16 cellular contexts compared by ENCODE assay signal in genomic region chr5:119387900-119388618, GRCh38. TPM values are rescaled to one million over a fixed set of nuclear protein-coding genes. Genes with fewer than 3 reads are reported as not detected.
DNase-seq lines count a peak whose midpoint lies in the region; ATAC-seq and TF ChIP-seq lines count a peak whose summit lies in the region.
"Had no signal": no experiment of that assay in that cellular context is flagged by ENCODE, and none has a peak within 500 bp of the region (broad histone marks: within the 10 kb centered on the region; RNA-seq: fewer than 3 reads in every experiment).

No MANE protein-coding gene starts in this region.

- TF ChIP-seq CTCF in esophagus squamous epithelium (IDR thresholded peaks at IDR 0.05) (no peak), psoas muscle (IDR thresholded peaks at IDR 0.05) (no peak), endodermal cell (conservative IDR thresholded peaks at IDR 0.05) (no peak)

- CTCF ChIA-PET in activated CD8-positive, alpha-beta memory T cell treated with anti-CD3 and anti-CD28 coated beads, Interleukin-2, amount 10 ng/mL, durations not matched to agents 7 days and 5 days (lab: Charles Lee) = no interaction called here

- no peak overlapping the region for H3K9ac ChIP-seq in endodermal cell (ENCODE audit: extremely low read depth, low read length, poor library complexity, severe bottlenecking)

- H3K4me1 Mint-ChIP-seq in activated CD8-positive, alpha-beta memory T cell treated with anti-CD3 and anti-CD28 coated beads, Interleukin-2, amount 10 ng/mL, durations not matched to agents 7 days and 5 days = peaks cover 73% of the 10 kb centered on the region
- peaks cover 60% of the 10 kb centered on the region for H3K4me1 Mint-ChIP-seq in T-helper 17 cell
- peaks cover 96% of the 10 kb centered on the region for H3K4me1 Mint-ChIP-seq in stimulated activated memory B cell treated with anti-CD40 and anti-IgM and Interleukin-4, amounts not matched to agents 10 μg/mL and 1 μg/mL and 100 μg/mL, for 72 hours
- H3K4me1 Mint-ChIP-seq in endodermal cell = peaks cover 24% of the 10 kb centered on the region

- H3K9me3 ChIP-seq in T-helper 17 cell (ENCODE audit: control insufficient read depth, low read length, poor library complexity, severe bottlenecking) (no peaks in the 10 kb centered on the region), esophagus squamous epithelium (no peaks in the 10 kb centered on the region), psoas muscle (no peaks in the 10 kb centered on the region), endodermal cell (ENCODE audit: control insufficient read depth, low read length) (no peaks in the 10 kb centered on the region)
- H3K9me3 ChIP-seq: heart left ventricle had no signal

- H3K27ac ChIP-seq in esophagus squamous epithelium = peak overlapping the region; percentile 4 to 77 (median 60)
- H3K27ac ChIP-seq in psoas muscle = no peak overlapping the region
- no peak overlapping the region for H3K27ac ChIP-seq in endodermal cell (ENCODE audit: low read depth, low read length)

- H3K9me3 Mint-ChIP-seq in activated CD8-positive, alpha-beta memory T cell treated with anti-CD3 and anti-CD28 coated beads, Interleukin-2, amount 10 ng/mL, durations not matched to agents 7 days and 5 days (ENCODE audit: low read depth) = no peaks in the 10 kb centered on the region
- H3K9me3 Mint-ChIP-seq in stimulated activated memory B cell treated with anti-CD40 and anti-IgM and Interleukin-4, amounts not matched to agents 10 μg/mL and 1 μg/mL and 100 μg/mL, for 72 hours = no peaks in the 10 kb centered on the region
- no peaks in the 10 kb centered on the region for H3K9me3 Mint-ChIP-seq in endodermal cell
- H3K9me3 Mint-ChIP-seq: brain had no signal

- peaks cover 0 to 6% (median under 1%) of the 10 kb centered on the region in 3 donors for H3K36me3 ChIP-seq in esophagus squamous epithelium
- no peaks in the 10 kb centered on the region for H3K36me3 ChIP-seq in psoas muscle (ENCODE audit: insufficient read depth in 1 of 2, low read depth in 1 of 2)
- peaks cover 6% of the 10 kb centered on the region for H3K36me3 ChIP-seq in endodermal cell (ENCODE audit: control insufficient read depth, insufficient read depth, low read length)

- TF ChIP-seq POLR2A in esophagus squamous epithelium (IDR thresholded peaks at IDR 0.05) = no peak

- intact Hi-C loops in esophagus squamous epithelium (cut with DNase I) = no loop called here
- intact Hi-C loops in psoas muscle (cut with DNase I) = no loop called here

- H3K36me3 Mint-ChIP-seq in activated CD8-positive, alpha-beta memory T cell treated with anti-CD3 and anti-CD28 coated beads, Interleukin-2, amount 10 ng/mL, durations not matched to agents 7 days and 5 days = peaks cover 42% of the 10 kb centered on the region
- H3K36me3 Mint-ChIP-seq in T-helper 17 cell (ENCODE audit: low read depth) = peaks cover 5% of the 10 kb centered on the region
- peaks cover 66% of the 10 kb centered on the region for H3K36me3 Mint-ChIP-seq in stimulated activated memory B cell treated with anti-CD40 and anti-IgM and Interleukin-4, amounts not matched to agents 10 μg/mL and 1 μg/mL and 100 μg/mL, for 72 hours
- H3K36me3 Mint-ChIP-seq in endodermal cell (ENCODE audit: low read depth) = peaks cover 10% of the 10 kb centered on the region
- H3K36me3 Mint-ChIP-seq: brain had no signal

- H3K4me3 Mint-ChIP-seq in activated CD8-positive, alpha-beta memory T cell treated with anti-CD3 and anti-CD28 coated beads, Interleukin-2, amount 10 ng/mL, durations not matched to agents 7 days and 5 days = no peak overlapping the region
- H3K4me3 Mint-ChIP-seq in T-helper 17 cell (peak overlapping the region; percentile 56), endodermal cell (no peak overlapping the region)
- no peak overlapping the region for H3K4me3 Mint-ChIP-seq in stimulated activated memory B cell treated with anti-CD40 and anti-IgM and Interleukin-4, amounts not matched to agents 10 μg/mL and 1 μg/mL and 100 μg/mL, for 72 hours
- H3K4me3 Mint-ChIP-seq: brain had no signal

- H3K27me3 ChIP-seq in esophagus squamous epithelium (no peaks in the 10 kb centered on the region), psoas muscle (ENCODE audit: insufficient read depth in 3 of 3, low read length in 2 of 3) (no peaks in the 10 kb centered on the region), endodermal cell (ENCODE audit: control insufficient read depth, insufficient read depth, low read length, poor library complexity, severe bottlenecking) (no peaks in the 10 kb centered on the region)
- H3K27me3 ChIP-seq: heart left ventricle had no signal

- no peak for ATAC-seq in activated CD8-positive, alpha-beta memory T cell treated with anti-CD3 and anti-CD28 coated beads, Interleukin-2, amount 10 ng/mL, durations not matched to agents 7 days and 5 days
- ATAC-seq in T-helper 17 cell (no peak), psoas muscle (no peak)
- no peak for ATAC-seq in stimulated activated memory B cell treated with anti-CD40 and anti-IgM and Interleukin-4, amounts not matched to agents 10 μg/mL and 1 μg/mL and 100 μg/mL, for 72 hours
- ATAC-seq: heart left ventricle, Panc1 had no signal

- H3K27ac Mint-ChIP-seq in activated CD8-positive, alpha-beta memory T cell treated with anti-CD3 and anti-CD28 coated beads, Interleukin-2, amount 10 ng/mL, durations not matched to agents 7 days and 5 days = peak overlapping the region; percentile 55
- H3K27ac Mint-ChIP-seq in T-helper 17 cell (peak overlapping the region; percentile 90), endodermal cell (no peak overlapping the region)
- peak overlapping the region; percentile 68 for H3K27ac Mint-ChIP-seq in stimulated activated memory B cell treated with anti-CD40 and anti-IgM and Interleukin-4, amounts not matched to agents 10 μg/mL and 1 μg/mL and 100 μg/mL, for 72 hours

- H3K4me1 ChIP-seq in esophagus squamous epithelium (peaks cover 35 to 83% (median 39%) of the 10 kb centered on the region in 3 donors), psoas muscle (no peaks in the 10 kb centered on the region), endodermal cell (ENCODE audit: control insufficient read depth, insufficient read depth, low read length) (peaks cover 8% of the 10 kb centered on the region)

- no peaks in the 10 kb centered on the region for H3K27me3 Mint-ChIP-seq in activated CD8-positive, alpha-beta memory T cell treated with anti-CD3 and anti-CD28 coated beads, Interleukin-2, amount 10 ng/mL, durations not matched to agents 7 days and 5 days
- no peaks in the 10 kb centered on the region for H3K27me3 Mint-ChIP-seq in T-helper 17 cell
- no peaks in the 10 kb centered on the region for H3K27me3 Mint-ChIP-seq in stimulated activated memory B cell treated with anti-CD40 and anti-IgM and Interleukin-4, amounts not matched to agents 10 μg/mL and 1 μg/mL and 100 μg/mL, for 72 hours
- no peaks in the 10 kb centered on the region for H3K27me3 Mint-ChIP-seq in endodermal cell (ENCODE audit: insufficient read depth)
- H3K27me3 Mint-ChIP-seq: brain had no signal

- DNase-seq in activated CD8-positive, alpha-beta memory T cell treated with anti-CD3 and anti-CD28 coated beads, Interleukin-2, amount 10 ng/mL, durations not matched to agents 7 days and 5 days = no peak
- DNase-seq in activated CD8-positive, alpha-beta memory T cell treated with anti-CD3 and anti-CD28 coated beads for 24 hours = no peak
- DNase-seq in T-helper 17 cell = no peak
- DNase-seq in esophagus squamous epithelium (lab: John Stamatoyannopoulos, UW) = no peak
- DNase-seq in NCI-H146 (lab: John Stamatoyannopoulos, UW) = no peak
- DNase-seq in psoas muscle = no peak
- DNase-seq in endodermal cell = no peak
- DNase-seq: ACHN; activated CD8-positive, alpha-beta memory T cell treated with anti-CD3 and anti-CD28 coated beads, Interleukin-2, amount 50 U/mL, for 4 hours; DMS79; HCEC 1CT; heart left ventricle had no signal

- H3K4me3 ChIP-seq in esophagus squamous epithelium (no peak overlapping the region), psoas muscle (no peak overlapping the region), endodermal cell (ENCODE audit: low read length) (no peak overlapping the region)
- H3K4me3 ChIP-seq: heart left ventricle, skin epidermis had no signal

- WGBS in esophagus squamous epithelium, 2 donors = 35 to 38% methylated on average over 2 of the region's 2 CpGs
- WGBS in psoas muscle, 3 donors = 83 to 93% (median 92%) methylated on average over 2 of the region's 2 CpGs
- WGBS in endodermal cell (ENCODE audit: insufficient coverage in 1 of 2, insufficient read length in 1 of 2), 2 experiments = 86% methylated on average over 2 of the region's 2 CpGs; no CpG with 5 or more reads in 1 of the 2 experiments

RNA-seq across cellular contexts. Expression of gene TNFAIP8, which starts 32.2 kb away (rescaled TPM):
- 100 to 1,000 TPM; 106 to 109 TPM for total RNA-seq in activated CD8-positive, alpha-beta memory T cell treated with anti-CD3 and anti-CD28 coated beads, Interleukin-2, amount 10 ng/mL, durations not matched to agents 7 days and 5 days
- total RNA-seq in T-helper 17 cell (100 to 1,000 TPM; 130 to 140 TPM), esophagus squamous epithelium (10 to 100 TPM; 19.5 to 44.6 (median 34.9) TPM), psoas muscle (1 to 10 TPM in 3 of 4 donors, under 1 TPM in 1; 0.73 to 2.5 (median 2.1) TPM), endodermal cell (10 to 100 TPM; 29.6 to 39.5 TPM)
- polyA plus RNA-seq in psoas muscle = 1 to 10 TPM; 1.2 to 1.6 (median 1.5) TPM
- 16.1 TPM for polyA plus RNA-seq in endodermal cell (2013, experiment 1 of 2)
- 14.5 TPM for polyA plus RNA-seq in endodermal cell (2013, experiment 2 of 2)

Comparison
In these comparisons a context has a peak if more than half of its experiments do, and no peak if none do; other contexts are left out.
1. H3K27ac ChIP-seq: peak in esophagus squamous epithelium (4 of 4); none in psoas muscle (single experiment) and endodermal cell (single experiment).
2. RNA of gene TNFAIP8, which starts 32.2 kb away (total RNA-seq): 130 to 140 TPM in T-helper 17 cell, 106 to 109 TPM in activated CD8-positive, alpha-beta memory T cell treated with anti-CD3 and anti-CD28 coated beads, Interleukin-2, amount 10 ng/mL, durations not matched to agents 7 days and 5 days, 19.5 to 44.6 TPM in esophagus squamous epithelium and 29.6 to 39.5 TPM in endodermal cell; 0.73 to 2.5 TPM in psoas muscle; every median in the first group is over 4 times any median in the second.